1 cellular context compared by ENCODE assay signal in genomic region chr1:177687544-177687943, GRCh38.
TF ChIP-seq lines count a peak whose summit lies in the region.

No MANE protein-coding gene starts in this region.

TF ChIP-seq in SK-N-SH treated with all-trans-retinoic acid at 6 μM for 48 hours, 23 proteins besides CTCF, POLR2A, EP300 and RAD21 (continued from another document):
- TF ChIP-seq TOX (CRISPR knock-in tag; IDR thresholded peaks at IDR 0.05; ENCODE audit: borderline replicate concordance) = no peak
